ENCODE assay signal across 18 cellular contexts in the genomic region with DNA sequence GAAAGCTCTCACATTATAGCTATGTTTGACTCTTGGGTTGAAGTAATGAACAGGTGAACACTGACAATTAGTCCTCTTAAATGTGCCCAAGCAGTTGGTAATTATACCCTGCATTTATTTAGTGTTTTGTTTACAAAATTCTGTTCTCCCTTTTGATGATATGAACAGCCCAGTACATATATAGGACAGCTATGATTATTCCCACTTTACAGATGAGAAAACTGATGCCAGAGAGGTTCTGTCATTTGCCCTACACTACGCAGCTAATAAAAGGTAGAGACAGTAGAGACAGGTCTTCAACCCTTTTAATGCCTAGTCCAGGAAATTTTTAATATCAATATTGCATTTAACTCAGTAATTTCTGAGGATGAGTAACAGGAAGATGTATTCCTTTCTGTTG. TPM values are rescaled to one million over a fixed set of nuclear protein-coding genes. Genes with fewer than 3 reads are reported as not detected.
DNase-seq lines count a peak whose midpoint lies in the region; ATAC-seq, FAIRE-seq and TF ChIP-seq lines count a peak whose summit lies in the region.
"Had no signal": no experiment of that assay in that cellular context is flagged by ENCODE, and none has a peak within 500 bp of the region (broad histone marks: within the 10 kb centered on the region; RNA-seq: fewer than 3 reads in every experiment).

No MANE protein-coding gene starts in this region.

- peaks cover 55% of the 10 kb centered on the region for H3K36me3 ChIP-seq in K562 (ENCODE audit: control insufficient read depth, insufficient read depth, low read length)

- H2AFZ ChIP-seq in K562 (ENCODE audit: low read depth, low read length) = no peak overlapping the region
- H2AFZ ChIP-seq: GM23338 had no signal

- ATAC-seq in K562 = no peak
- ATAC-seq: GM23338, HCT116 had no signal

- H3K27ac ChIP-seq in K562 (ENCODE audit: extremely low read depth, low read depth, low read length) (no peak overlapping the region), cingulate gyrus (ENCODE audit: low read depth, low read length) (peak overlapping the region; percentile 84)

- TF ChIP-seq POLR2A in K562 (conservative IDR thresholded peaks at IDR 0.05) = no peak

- no peak for TF ChIP-seq CTCF in K562 (IDR thresholded peaks at IDR 0.05 in 2 of 3, conservative IDR thresholded peaks at IDR 0.05 in 1 of 3; ENCODE audit: insufficient read depth in 2 of 3, low read depth in 1 of 3, low read length in 3 of 3)
- TF ChIP-seq CTCF in osteocyte (IDR thresholded peaks at IDR 0.05) = no peak

- H4K20me1 ChIP-seq in K562 (replicated peaks; ENCODE audit: control insufficient read depth, insufficient read depth, low read length) = 0 out of 2 replicates have a peak, but pooled peaks cover 16% of the 10 kb centered on the region

- H3K4me1 Mint-ChIP-seq in osteocyte (ENCODE audit: unreplicated experiment) = peaks cover 70% of the 10 kb centered on the region

- H3K4me2 ChIP-seq in K562 (ENCODE audit: insufficient read depth, low read length) = no peak overlapping the region
- H3K4me2 ChIP-seq: GM23338 had no signal

- no peak for TF ChIP-seq RAD21 in K562 (CRISPR knock-in tag; conservative IDR thresholded peaks at IDR 0.05 in 1 of 2, IDR thresholded peaks at IDR 0.05 in 1 of 2)

- H3K9ac ChIP-seq in K562 (ENCODE audit: insufficient read depth in 1 of 2, low read depth in 2 of 2, low read length in 2 of 2) = no peak overlapping the region

- POLR2A ChIA-PET in K562 (lab: Yijun Ruan, JAX) = interaction anchor here (0.6 to 1.4 kb wide), 3 partner anchors 9 to 53 kb away, joined by 3 to 5 read pairs (median 4); no protein-coding TSS in a partner anchor

- H3K9me3 Mint-ChIP-seq in osteocyte (ENCODE audit: unreplicated experiment) = no peaks in the 10 kb centered on the region
- H3K9me3 Mint-ChIP-seq: CD4-positive, alpha-beta memory T cell; GM23338; H9 had no signal

- H3K4me3 ChIP-seq in K562 = no peak overlapping the region
- H3K4me3 ChIP-seq: GM23338 had no signal

- peak overlapping the region; percentile 14 for H3K27ac Mint-ChIP-seq in osteocyte (ENCODE audit: unreplicated experiment)
- H3K27ac Mint-ChIP-seq: GM23338, H9 had no signal

- no peaks in the 10 kb centered on the region for H3K9me3 ChIP-seq in K562 (replicated peaks; ENCODE audit: control insufficient read depth, insufficient read depth, low read depth, low read length)

- no peaks in the 10 kb centered on the region for H3K36me3 Mint-ChIP-seq in osteocyte (ENCODE audit: unreplicated experiment)
- H3K36me3 Mint-ChIP-seq: CD4-positive, alpha-beta memory T cell had no signal

- FAIRE-seq in K562 (lab: Jason Lieb, UNC) = no peak
- FAIRE-seq: GM12891, GM18507 had no signal

- WGBS in K562 (ENCODE audit: insufficient coverage, low coverage, missing lambda C conversion rate) = 100% methylated on average over 1 of the region's 1 CpG

- H3K9me1 ChIP-seq in K562 (ENCODE audit: control insufficient read depth, insufficient read depth, low read length) = no peaks in the 10 kb centered on the region

- no TSS peak for BruUV-seq in K562 (replicated peaks; lab: Mats Ljungman, UMichigan)

- CTCF ChIA-PET in K562 (lab: Yijun Ruan, JAX; ENCODE audit: low intra/inter-chr PET ratio) = no interaction called here

- no peaks in the 10 kb centered on the region for H3K27me3 ChIP-seq in K562 (ENCODE audit: control insufficient read depth in 2 of 2, insufficient read depth in 2 of 2, low read length in 2 of 2)

- no peak for TF ChIP-seq EP300 in K562 (IDR thresholded peaks at IDR 0.05; ENCODE audit: low read length)

- peaks cover 11 to 34% of the 10 kb centered on the region in 2 experiments; a peak in 4 of 5 replicates for H3K4me1 ChIP-seq in K562 (replicated peaks in 1 of 2; ENCODE audit: control insufficient read depth in 2 of 2, insufficient read depth in 2 of 2, low read length in 2 of 2)

- intact Hi-C loops in K562 (cut with micrococcal nuclease) = no loop called here

- DNase-seq in K562 (ENCODE audit: extremely low read depth in 1 of 4, low spot score in 3 of 4) (no peak), osteocyte (ENCODE audit: extremely low spot score, unreplicated experiment) (no peak), NK-92 (lab: John Stamatoyannopoulos, UW; ENCODE audit: unreplicated experiment) (no peak), midbrain (lab: John Stamatoyannopoulos, UW) (no peak), OCI-M1 (lab: John Stamatoyannopoulos, UW) (no peak)
- DNase-seq: C1 segment of cervical spinal cord; Calu3; CD4-positive, alpha-beta memory T cell; COR-L47; DMS53; DMS79 treated with DMSO at 0.1 percent for 48 hours; GF-D8; H9 had no signal

- no peak overlapping the region for H3K4me3 Mint-ChIP-seq in osteocyte (ENCODE audit: unreplicated experiment)
- H3K4me3 Mint-ChIP-seq: CD4-positive, alpha-beta memory T cell; GM23338; H9 had no signal

- H3K79me2 ChIP-seq in K562 (ENCODE audit: control insufficient read depth, insufficient read depth, low read length) = peaks cover 99% of the 10 kb centered on the region

- in situ Hi-C loops in K562 (cut with MboI) = no loop called here

- H3K27me3 Mint-ChIP-seq in osteocyte (ENCODE audit: unreplicated experiment) = no peaks in the 10 kb centered on the region

TF ChIP-seq in K562, 482 proteins besides CTCF, POLR2A, EP300 and RAD21:
- TF ChIP-seq BCOR (IDR thresholded peaks at IDR 0.05) (peak; percentile 53; the same call in 1 of the 2 replicates), KDM1A (IDR thresholded peaks at IDR 0.05) (peak in 1 of 2 experiments; percentile 23; a peak in 1 of 4 replicates), RBM25 (IDR thresholded peaks at IDR 0.05; ENCODE audit: low read depth, low read length, severe bottlenecking) (peak; percentile 67), ZNF699 (CRISPR knock-in tag; IDR thresholded peaks at IDR 0.05; ENCODE audit: insufficient replicate concordance) (no peak), PHTF2 (CRISPR knock-in tag; IDR thresholded peaks at IDR 0.05) (no peak), ADNP (tag; IDR thresholded peaks at IDR 0.05) (0 out of 2 replicates have a peak, but pooled peaks have one; percentile 49)

RNA-seq across cellular contexts. Expression of a gene that starts 46.1 kb away (rescaled TPM):
- 83.6 and 231 TPM in 2 replicates for total RNA-seq in K562 (2011; cell fraction: chromatin; rRNA removed; ENCODE audit: low replicate concordance)
- total RNA-seq in K562 (2011; cell fraction: nucleolus; rRNA removed) = 29.2 and 43.3 TPM in 2 replicates
- total RNA-seq in K562 (2011; cell fraction: nucleoplasm; rRNA removed) = 81.3 and 133 TPM in 2 replicates
- total RNA-seq in K562 (2014; rRNA removed) (24.3 and 33.1 TPM in 2 replicates), K562 (2014; rRNA removed; fragmentation: Illumina TruSeq; extraction: Trizol) (41.4 and 43.8 TPM in 2 replicates), K562 (2015; rRNA removed; fragmentation: Illumina TruSeq; extraction: Trizol) (26.8 and 28.0 TPM in 2 replicates), K562 (2021) (44.5 and 45.5 TPM in 2 replicates), osteocyte (50.8 and 53.8 TPM in 2 replicates)
- polyA plus RNA-seq in K562 (2011; rRNA removed) (59.4 and 78.7 TPM in 2 replicates), K562 (2014; fragmentation: Illumina TruSeq; extraction: Trizol) (44.7 and 49.7 TPM in 2 replicates), K562 (2014; fragmentation: Nextera tagmentation; extraction: Ambion mirVana) (1 to 10 TPM; 6.7 to 8.2 TPM), K562 (2014; rRNA removed) (24.0 and 28.1 TPM in 2 replicates)
- 36.5 and 44.9 TPM in 2 replicates for polyA plus RNA-seq in K562 (2011; cell fraction: cytosol; rRNA removed)
- 67.4 and 73.5 TPM in 2 replicates for polyA plus RNA-seq in K562 (2011; cell fraction: nucleus; rRNA removed)
- polyA plus RNA-seq in K562 (2012) = 21.9 and 27.0 TPM in 2 replicates
- polyA minus RNA-seq in K562 (2011; rRNA and poly(A)+ RNA removed) = 118 and 129 TPM in 2 replicates
- 41.0 and 50.6 TPM in 2 replicates for polyA minus RNA-seq in K562 (2011; cell fraction: cytosol; rRNA and poly(A)+ RNA removed)
- 73.6 and 103 TPM in 2 replicates for polyA minus RNA-seq in K562 (2011; cell fraction: nucleus; rRNA and poly(A)+ RNA removed)
